In the genomic region with DNA sequence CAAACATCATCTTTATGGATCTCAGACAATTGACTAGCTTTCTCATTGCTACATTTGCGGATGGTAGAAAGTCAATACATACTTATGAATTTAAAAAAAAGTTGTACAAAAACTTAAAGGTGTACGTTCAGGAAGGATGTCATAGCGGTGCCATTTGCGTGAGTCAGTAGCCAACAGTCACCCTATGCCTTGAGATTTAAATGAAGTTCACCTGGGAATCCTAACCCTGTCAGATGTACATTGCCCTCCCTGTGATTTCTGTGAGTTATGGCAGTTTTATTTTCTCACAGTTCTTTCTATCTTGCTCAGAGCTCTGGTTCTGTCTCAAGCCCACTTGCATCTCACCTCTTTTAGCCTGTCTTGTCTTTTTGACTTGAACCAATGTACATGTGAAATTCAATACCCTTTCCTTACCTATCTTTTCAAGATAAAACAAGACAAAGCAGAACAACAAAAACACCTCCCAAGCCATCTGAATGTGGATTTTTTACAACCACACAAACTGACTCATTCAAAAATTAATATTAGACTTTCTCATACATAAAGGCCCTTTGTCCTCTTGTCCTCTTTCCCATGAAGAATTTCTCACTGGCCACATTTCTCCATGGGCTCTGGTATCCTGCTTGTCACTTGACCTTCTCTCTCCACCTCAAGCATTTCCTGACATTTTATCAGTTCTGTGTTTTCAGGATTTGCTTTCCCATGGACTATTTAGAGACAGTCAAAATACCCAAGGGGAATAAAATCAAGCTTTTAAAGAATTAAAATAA, we compare ENCODE assay signal across 17 cellular contexts. TPM values are rescaled to one million over a fixed set of nuclear protein-coding genes. Genes with fewer than 3 reads are reported as not detected.
DNase-seq lines count a peak whose midpoint lies in the region; ATAC-seq, FAIRE-seq and TF ChIP-seq lines count a peak whose summit lies in the region.
"Had no signal": no experiment of that assay in that cellular context is flagged by ENCODE, and none has a peak within 500 bp of the region (broad histone marks: within the 10 kb centered on the region; RNA-seq: fewer than 3 reads in every experiment).

No MANE protein-coding gene starts in this region.

- ATAC-seq in SK-N-SH treated with all-trans-retinoic acid at 6 μM for 48 hours (no peak; the same call in 1 of the 3 replicates), GM21367 (IDR thresholded peaks at IDR 0.05; ENCODE audit: unreplicated experiment) (no peak)
- ATAC-seq: activated T-helper 17 cell treated with anti-CD3 and anti-CD28 coated beads, Interleukin-2, amount 50 U/mL, for 72 hours had no signal

- WGBS in SK-N-SH (ENCODE audit: low lambda C conversion rate) = 85% methylated on average over 4 of the region's 4 CpGs
- WGBS in thymus = 98% methylated on average over 4 of the region's 4 CpGs

- H3K9me3 ChIP-seq in SK-N-SH = no peaks in the 10 kb centered on the region
- H3K9me3 ChIP-seq in keratinocyte (ENCODE audit: control insufficient read depth, low read depth, low read length) = no peaks in the 10 kb centered on the region
- H3K9me3 ChIP-seq in thymus (ENCODE audit: control insufficient read depth) = no peaks in the 10 kb centered on the region

- peaks cover 14% of the 10 kb centered on the region for H3F3A ChIP-seq in SK-N-SH (replicated peaks; ENCODE audit: insufficient read depth)

- dilution Hi-C loops in keratinocyte (cut with MboI; ENCODE audit: extremely low pct_ligation_motif_present, low sequenced_read_pairs) = no loop called here

- H2AFZ ChIP-seq in SK-N-SH (ENCODE audit: low read depth) = peak overlapping the region; percentile 24; the same call in 1 of the 2 replicates
- peak overlapping the region; percentile 42 for H2AFZ ChIP-seq in keratinocyte (ENCODE audit: control insufficient read depth, low read length)

- no peak for TF ChIP-seq EP300 in SK-N-SH (IDR thresholded peaks at IDR 0.05; ENCODE audit: borderline replicate concordance in 1 of 2, low read depth in 1 of 2, low read length in 1 of 2)

- no peaks in the 10 kb centered on the region for H3K9me2 ChIP-seq in SK-N-SH

- CTCF ChIA-PET in SK-N-SH (lab: Yijun Ruan, JAX) = interaction anchor here (0.7 to 4.5 kb wide), 11 partner anchors 11 to 75 kb away, joined by 3 to 102 read pairs (median 12); partner anchors contain the start of gene ZNF697

- no peak for TF ChIP-seq RAD21 in SK-N-SH (IDR thresholded peaks at IDR 0.05; ENCODE audit: low read length)

- H3K79me2 ChIP-seq in SK-N-SH (ENCODE audit: insufficient read depth) = no peaks in the 10 kb centered on the region
- no peaks in the 10 kb centered on the region for H3K79me2 ChIP-seq in keratinocyte (ENCODE audit: control insufficient read depth, insufficient read depth, low read length)

- TF ChIP-seq CTCF in SK-N-SH (IDR thresholded peaks at IDR 0.05) = no peak
- TF ChIP-seq CTCF in bronchial epithelial cell (IDR thresholded peaks at IDR 0.05; ENCODE audit: insufficient read depth, low read length, severe bottlenecking) = no peak
- TF ChIP-seq CTCF in keratinocyte (optimal IDR thresholded peaks at IDR 0.05 in 1 of 3, IDR thresholded peaks at IDR 0.05 in 1 of 3, conservative IDR thresholded peaks at IDR 0.05 in 1 of 3; ENCODE audit: extremely low read depth in 1 of 3, insufficient read depth in 2 of 3, low read length in 3 of 3) = no peak

- H3K27me3 ChIP-seq in SK-N-SH (ENCODE audit: insufficient read depth) = no peaks in the 10 kb centered on the region
- no peaks in the 10 kb centered on the region for H3K27me3 ChIP-seq in bronchial epithelial cell (ENCODE audit: control insufficient read depth, insufficient read depth, low read length)
- H3K27me3 ChIP-seq in keratinocyte (ENCODE audit: control insufficient read depth, extremely low read depth, insufficient read depth, low read length) = no peaks in the 10 kb centered on the region
- no peaks in the 10 kb centered on the region for H3K27me3 ChIP-seq in thymus (ENCODE audit: control insufficient read depth, insufficient read depth)

- FAIRE-seq in bronchial epithelial cell (lab: Jason Lieb, UNC) (no peak), keratinocyte (lab: Jason Lieb, UNC) (peak; percentile 75)

- POLR2A ChIA-PET in SK-N-SH (lab: Yijun Ruan, JAX) = no interaction called here

- H3K27ac ChIP-seq in SK-N-SH (ENCODE audit: low read depth in 2 of 2, low read length in 1 of 2) = peak overlapping the region; percentile 75 to 97; a peak in 3 of 4 replicates
- H3K27ac ChIP-seq in keratinocyte (ENCODE audit: control insufficient read depth, insufficient read depth, low read length) = peak overlapping the region; percentile 77
- H3K27ac ChIP-seq in thymus (ENCODE audit: low read depth) = peak overlapping the region; percentile 25
- H3K27ac ChIP-seq: 22Rv1, VCaP had no signal

- H4K20me1 ChIP-seq in SK-N-SH (ENCODE audit: insufficient read depth) = no peaks in the 10 kb centered on the region
- H4K20me1 ChIP-seq in keratinocyte (ENCODE audit: control insufficient read depth, extremely low read depth, insufficient read depth, low read length) = no peaks in the 10 kb centered on the region

- H3K4me1 ChIP-seq in SK-N-SH (ENCODE audit: control insufficient read depth in 1 of 2, insufficient read depth in 2 of 2, low read depth in 1 of 2, low read length in 1 of 2) (peaks cover 3 to 20% of the 10 kb centered on the region in 2 experiments; a peak in 3 of 4 replicates), keratinocyte (ENCODE audit: control insufficient read depth, extremely low read depth, insufficient read depth, low read length) (peaks cover 33% of the 10 kb centered on the region), thymus (ENCODE audit: control insufficient read depth, insufficient read depth, low read length) (no peaks in the 10 kb centered on the region)

- H3K4me2 ChIP-seq in SK-N-SH (peak overlapping the region; percentile 64; the same call in 1 of the 2 replicates), keratinocyte (ENCODE audit: control insufficient read depth, extremely low read depth, insufficient read depth, low read depth, low read length) (peak overlapping the region; percentile 83)

- peak overlapping the region; percentile 67 for H3K9ac ChIP-seq in SK-N-SH
- H3K9ac ChIP-seq in keratinocyte (ENCODE audit: control insufficient read depth, extremely low read depth, insufficient read depth, low read length) = peak overlapping the region; percentile 35

- DNase-seq in SK-N-SH = no peak
- peak; percentile 70 for DNase-seq in bronchial epithelial cell (ENCODE audit: low read depth)
- no peak for DNase-seq in keratinocyte (ENCODE audit: low read depth, low spot score)
- DNase-seq in SHP77 treated with DMSO at 0.1 percent for 48 hours (lab: John Stamatoyannopoulos, UW) = no peak
- no peak for DNase-seq in NCI-H2081 (lab: John Stamatoyannopoulos, UW)
- DNase-seq: aorta; CD4-positive, alpha-beta T cell; effector CD4-positive, alpha-beta T cell; retina; stimulated activated CD4-positive, alpha-beta T cell treated with anti-CD3 and anti-CD28 coated beads, Interleukin-4, amount 100 ng/mL, for 1 hour had no signal

- no peaks in the 10 kb centered on the region for H3K9me1 ChIP-seq in keratinocyte (ENCODE audit: control insufficient read depth, extremely low read depth, insufficient read depth, low read length)

- H3K36me3 ChIP-seq in SK-N-SH (replicated peaks in 1 of 2; ENCODE audit: control insufficient read depth in 1 of 2, insufficient read depth in 2 of 2, low read length in 1 of 2) (no peaks in the 10 kb centered on the region), bronchial epithelial cell (ENCODE audit: control insufficient read depth, insufficient read depth, low read length) (no peaks in the 10 kb centered on the region), keratinocyte (ENCODE audit: control insufficient read depth in 2 of 2, extremely low read depth in 1 of 2, insufficient read depth in 2 of 2, low read length in 2 of 2) (no peaks in the 10 kb centered on the region), thymus (ENCODE audit: control insufficient read depth, insufficient read depth) (no peaks in the 10 kb centered on the region)

- H3K4me3 ChIP-seq in SK-N-SH (ENCODE audit: low read depth in 2 of 2, low read length in 1 of 2) (no peak overlapping the region), bronchial epithelial cell (ENCODE audit: low read depth, low read length) (no peak overlapping the region), keratinocyte (ENCODE audit: control insufficient read depth in 2 of 3, extremely low read depth in 1 of 3, insufficient read depth in 2 of 3, low read depth in 1 of 3, low read length in 3 of 3) (peak overlapping the region in 1 of 3 experiments; percentile 28), thymus (ENCODE audit: low read length) (no peak overlapping the region)

TF ChIP-seq in SK-N-SH, 30 proteins besides CTCF, POLR2A, EP300 and RAD21 (continues in another document):
- peak; percentile 13; the same call in 1 of the 2 replicates for TF ChIP-seq TEAD4 (IDR thresholded peaks at IDR 0.05; ENCODE audit: borderline replicate concordance, insufficient read depth)

TF ChIP-seq in SK-N-SH treated with all-trans-retinoic acid at 6 μM for 48 hours, 23 proteins besides CTCF, POLR2A, EP300 and RAD21 (continues in another document):
- TF ChIP-seq ZNF565 (CRISPR knock-in tag; conservative IDR thresholded peaks at IDR 0.05; ENCODE audit: low read depth) = no peak

RNA-seq across cellular contexts. Expression of gene ZNF697, which starts 25.3 kb away (rescaled TPM):
- polyA plus RNA-seq in SK-N-SH (2012; rRNA removed) = 3.4 and 4.1 TPM in 2 replicates
- polyA plus RNA-seq in SK-N-SH (2012; cell fraction: cytosol; rRNA removed) = 4.6 and 4.8 TPM in 2 replicates
- 5.4 and 7.5 TPM in 2 replicates for polyA plus RNA-seq in SK-N-SH (2012; cell fraction: nucleus; rRNA removed)
- total RNA-seq in bronchial epithelial cell = 3.7 and 5.5 TPM in 2 replicates
- 3.3 to 4.7 TPM (median 4.0 TPM) in 3 replicates for polyA plus RNA-seq in keratinocyte
- polyA plus RNA-seq in keratinocyte (2011; ENCODE audit: low read depth) = 0.92 TPM
- 2.4 and 3.8 TPM in 2 replicates for polyA plus RNA-seq in keratinocyte (2011; cell fraction: cytosol; rRNA removed)
- 7.7 and 10.0 TPM in 2 replicates for polyA plus RNA-seq in keratinocyte (2011; cell fraction: nucleus; rRNA removed)
- polyA plus RNA-seq in keratinocyte (2012; ENCODE audit: low replicate concordance) = 2.2 and 4.6 TPM in 2 replicates
- 2.0 to 6.8 TPM (median 4.9 TPM) in 3 replicates for polyA minus RNA-seq in keratinocyte
- 6.9 TPM for polyA minus RNA-seq in keratinocyte (2011; cell fraction: cytosol; rRNA and poly(A)+ RNA removed)
- 10.4 and 13.7 TPM in 2 replicates for polyA minus RNA-seq in keratinocyte (2011; cell fraction: nucleus; rRNA and poly(A)+ RNA removed)
- 1.2 TPM for polyA plus RNA-seq in thymus
- polyA plus RNA-seq: IgD-negative memory B cell had no signal

RNA-seq across cellular contexts. Expression of gene PHGDH, which starts 38.4 kb away (rescaled TPM):
- polyA plus RNA-seq in SK-N-SH (2012; rRNA removed) (30.2 and 30.9 TPM in 2 replicates), keratinocyte (20.8 to 40.3 TPM (median 29.1 TPM) in 3 replicates), thymus (13.4 TPM)
- polyA plus RNA-seq in SK-N-SH (2012; cell fraction: cytosol; rRNA removed) = 19.9 and 21.5 TPM in 2 replicates
- polyA plus RNA-seq in SK-N-SH (2012; cell fraction: nucleus; rRNA removed) = 42.6 and 47.8 TPM in 2 replicates
- total RNA-seq in bronchial epithelial cell = 168 and 207 TPM in 2 replicates
- polyA plus RNA-seq in keratinocyte (2011; ENCODE audit: low read depth) = 91.3 TPM
- 12.3 and 21.0 TPM in 2 replicates for polyA plus RNA-seq in keratinocyte (2011; cell fraction: cytosol; rRNA removed)
- polyA plus RNA-seq in keratinocyte (2011; cell fraction: nucleus; rRNA removed) = 15.2 and 17.6 TPM in 2 replicates
- 69.9 and 79.4 TPM in 2 replicates for polyA plus RNA-seq in keratinocyte (2012; ENCODE audit: low replicate concordance)
- 31.6 to 64.3 TPM (median 62.2 TPM) in 3 replicates for polyA minus RNA-seq in keratinocyte
- 30.5 TPM for polyA minus RNA-seq in keratinocyte (2011; cell fraction: cytosol; rRNA and poly(A)+ RNA removed)
- polyA minus RNA-seq in keratinocyte (2011; cell fraction: nucleus; rRNA and poly(A)+ RNA removed) = 9.3 and 9.9 TPM in 2 replicates

Comparison
In these comparisons a context has a peak if more than half of its experiments do, and no peak if none do; other contexts are left out.
1. H3K27ac ChIP-seq: peak in every context shown above with its lines; median percentile 86 in SK-N-SH; 77 in keratinocyte; 25 in thymus.